In the genomic region with DNA sequence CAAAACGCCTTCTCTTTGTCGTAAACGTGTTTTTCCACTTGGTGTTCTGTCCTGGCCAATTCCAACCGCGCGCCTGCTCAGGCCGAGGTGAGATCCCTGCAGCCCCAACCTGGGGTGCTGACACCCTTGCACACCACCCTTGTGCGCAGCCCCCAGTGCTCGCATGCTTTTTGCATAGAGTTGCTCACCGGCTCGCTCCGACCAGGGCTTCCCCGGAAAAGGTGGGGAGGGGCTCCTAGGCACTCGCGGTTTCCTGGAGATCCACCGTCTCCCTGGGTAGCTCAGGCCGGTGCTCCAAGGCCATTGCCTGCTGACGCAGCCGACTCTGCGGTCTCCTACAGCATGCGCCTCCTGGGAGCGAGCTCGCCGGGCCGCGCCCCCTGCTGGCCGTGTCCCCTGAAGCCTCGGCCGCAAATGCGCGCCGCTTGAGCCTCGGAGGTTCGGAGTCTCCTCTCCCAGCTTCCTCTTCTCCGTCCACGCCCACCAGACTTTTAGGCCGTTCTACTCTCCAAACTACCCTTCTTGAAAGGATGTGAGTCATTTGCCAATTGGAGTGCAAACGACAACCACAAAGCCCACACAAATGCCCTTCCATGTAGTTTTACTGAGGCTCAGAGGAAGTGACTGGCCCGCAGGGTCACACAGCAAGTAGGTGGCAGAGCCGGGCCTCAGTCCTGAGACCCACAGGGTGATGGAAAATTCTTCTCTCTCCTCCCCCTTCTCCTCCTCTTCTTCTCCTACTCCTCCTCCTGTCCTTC, we compare ENCODE assay signal across 8 cellular contexts. TPM values are rescaled to one million over a fixed set of nuclear protein-coding genes. Genes with fewer than 3 reads are reported as not detected.
DNase-seq lines count a peak whose midpoint lies in the region; ATAC-seq and TF ChIP-seq lines count a peak whose summit lies in the region.

No MANE protein-coding gene starts in this region.

- peak; percentile 99 for DNase-seq in AG10803 (ENCODE audit: low read depth)
- DNase-seq in NCI-H510A (lab: John Stamatoyannopoulos, UW) = peak; percentile 56
- peak; percentile 86 for DNase-seq in activated CD4-positive, alpha-beta T cell treated with anti-CD3 and anti-CD28 coated beads for 4 hours
- DNase-seq in coronary artery (ENCODE audit: low spot score) = peak; percentile 93
- DNase-seq in left colon = peak; percentile 90 to 95
- peak; percentile 76 to 85 for DNase-seq in stimulated activated CD4-positive, alpha-beta T cell treated with anti-CD3 and anti-CD28 coated beads, Interleukin-1b, Interleukin-23, amount 100 ng/mL, for 4 hours (ENCODE audit: low read depth in 2 of 2)

- peak overlapping the region; percentile 32 to 94 for H3K27ac ChIP-seq in coronary artery

- H3K4me3 ChIP-seq in AG10803 (ENCODE audit: low read length) (peak overlapping the region; percentile 47), coronary artery (peak overlapping the region; percentile 68)

- peak; percentile 80 for TF ChIP-seq CTCF in AG10803 (conservative IDR thresholded peaks at IDR 0.05; ENCODE audit: low read length)
- peak; percentile 85 for TF ChIP-seq CTCF in coronary artery (IDR thresholded peaks at IDR 0.05)

- intact Hi-C loops in left colon (cut with DNase I, micrococcal nuclease) = no loop called here

- ATAC-seq in GM18873 (IDR thresholded peaks at IDR 0.05; ENCODE audit: low FRiP score, unreplicated experiment) (peak; percentile 74), HG03139 (IDR thresholded peaks at IDR 0.05; ENCODE audit: unreplicated experiment) (peak; percentile 73), left colon (peak; percentile 71)

RNA-seq across cellular contexts. Expression of a gene that starts 7.2 kb away (rescaled TPM):
- total RNA-seq in left colon = 10 to 100 TPM; 16.7 to 28.6 TPM

RNA-seq across cellular contexts. Expression of a gene that starts 28.9 kb away (rescaled TPM):
- total RNA-seq in left colon = 100 to 1,000 TPM; 157 to 205 TPM

RNA-seq across cellular contexts. Expression of a gene that starts 42.3 kb away (rescaled TPM):
- total RNA-seq in left colon = 10 to 100 TPM; 45.7 to 53.2 TPM

RNA-seq across cellular contexts. Expression of a gene that starts 45.6 kb away (rescaled TPM):
- total RNA-seq in left colon = 1 to 10 TPM in 1 of 2 donors, under 1 TPM in 1; 0.75 to 2.2 TPM

RNA-seq across cellular contexts. Expression of a gene that starts 52.2 kb away (rescaled TPM):
- 1 to 10 TPM; 3.9 to 4.4 TPM for total RNA-seq in left colon

Comparison
In these comparisons a context has a peak if more than half of its experiments do, and no peak if none do; other contexts are left out.
1. Peak in every context shown above with its lines: DNase-seq, ATAC-seq, H3K4me3 ChIP-seq and H3K27ac ChIP-seq.